Comparison of ENCODE assay signal across 1 cellular context in the genomic region with DNA sequence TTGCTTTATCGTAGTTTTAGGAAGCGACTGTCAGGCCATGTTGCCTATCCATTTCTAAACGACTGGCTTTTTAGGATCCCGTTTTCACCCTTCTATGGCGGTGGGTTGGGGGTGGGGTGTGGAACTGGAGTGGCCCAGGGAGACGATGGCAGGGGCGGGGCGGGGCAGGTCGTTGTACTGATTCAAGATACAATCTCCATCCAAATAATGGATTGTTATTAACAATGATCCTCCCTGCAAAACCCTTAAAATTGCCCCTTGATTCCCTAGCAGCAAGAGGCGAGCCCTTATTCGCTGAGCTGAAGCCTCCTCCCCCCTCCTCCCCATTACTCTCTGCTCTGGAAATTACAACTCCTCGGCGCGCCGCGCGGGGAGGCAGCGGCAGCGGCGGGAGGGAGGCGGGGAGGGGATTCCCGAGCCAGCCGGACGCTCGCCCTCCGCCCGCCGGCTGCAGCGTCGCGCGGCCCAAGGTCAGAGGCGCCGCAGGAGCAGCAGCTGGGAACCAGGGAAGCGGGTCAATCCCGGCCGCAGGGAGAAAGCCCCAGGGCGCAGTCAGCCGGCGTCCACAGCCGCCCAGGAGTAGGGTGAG.
TF ChIP-seq lines count a peak whose summit lies in the region.

TSS of gene TRIM67 (plus strand) at position 348 of the 589 bp plus-strand sequence. CDS start 912 bp downstream, outside the sequence.

TF ChIP-seq in WTC11, 78 proteins besides CTCF, POLR2A, EP300 and RAD21 (continued from another document):
- TF ChIP-seq, protein P1, sequence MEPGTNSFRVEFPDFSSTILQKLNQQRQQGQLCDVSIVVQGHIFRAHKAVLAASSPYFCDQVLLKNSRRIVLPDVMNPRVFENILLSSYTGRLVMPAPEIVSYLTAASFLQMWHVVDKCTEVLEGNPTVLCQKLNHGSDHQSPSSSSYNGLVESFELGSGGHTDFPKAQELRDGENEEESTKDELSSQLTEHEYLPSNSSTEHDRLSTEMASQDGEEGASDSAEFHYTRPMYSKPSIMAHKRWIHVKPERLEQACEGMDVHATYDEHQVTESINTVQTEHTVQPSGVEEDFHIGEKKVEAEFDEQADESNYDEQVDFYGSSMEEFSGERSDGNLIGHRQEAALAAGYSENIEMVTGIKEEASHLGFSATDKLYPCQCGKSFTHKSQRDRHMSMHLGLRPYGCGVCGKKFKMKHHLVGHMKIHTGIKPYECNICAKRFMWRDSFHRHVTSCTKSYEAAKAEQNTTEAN (CRISPR knock-in tag; IDR thresholded peaks at IDR 0.05), result no peak
